ENCODE assay signal across 20 cellular contexts in the genomic region with DNA sequence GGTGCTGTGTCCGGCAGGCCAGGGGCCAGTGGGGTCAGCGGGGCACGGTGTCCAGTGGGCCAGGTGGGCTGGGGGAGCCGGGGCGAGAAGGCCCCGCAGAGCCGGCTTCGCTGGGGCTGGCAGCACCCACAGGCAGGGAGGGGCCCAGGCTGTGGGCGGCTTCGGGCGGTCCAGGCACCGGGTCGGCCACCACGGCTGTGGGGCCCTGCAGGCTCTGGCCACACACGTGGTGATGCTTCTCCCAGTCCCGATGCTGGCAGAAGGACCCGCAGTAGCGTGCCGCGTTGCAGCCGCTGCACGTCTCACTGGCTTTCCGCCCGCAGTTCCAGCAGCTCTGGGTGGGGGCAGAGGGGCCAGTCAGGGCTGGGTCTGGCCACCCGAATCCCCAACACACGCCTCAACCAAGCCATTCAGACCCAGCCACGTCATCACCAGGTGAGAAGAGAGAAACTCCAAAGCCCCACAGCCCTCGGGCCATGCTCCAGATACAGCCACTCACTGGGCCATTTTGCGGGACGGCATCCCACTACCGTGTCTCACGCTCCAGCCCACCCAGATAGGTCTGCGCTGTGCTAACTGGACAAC.
"Had no signal": no experiment of that assay in that cellular context is flagged by ENCODE, and none has a peak within 500 bp of the region (broad histone marks: within the 10 kb centered on the region; RNA-seq: fewer than 3 reads in every experiment).

No MANE protein-coding gene starts in this region.

- ATAC-seq: Panc1, PC-3 had no signal

- DNase-seq: IMR-90, Kasumi-1, MM.1S, NCI-H1092 treated with DMSO at 0.1 percent for 48 hours, NCI-H1436, NCI-H187, NCI-H2029, NCI-H2081 treated with DMSO at 0.1 percent for 48 hours, NCI-H2171, NCI-H226, NCI-H446, NCI-H510A, NCI-H524 treated with DMSO at 0.1 percent for 48 hours, NCI-H69, NCI-H774, PC-3, SHP77 had no signal

- H3K27ac ChIP-seq: KMS-11, RWPE1 had no signal
